In the genomic region with DNA sequence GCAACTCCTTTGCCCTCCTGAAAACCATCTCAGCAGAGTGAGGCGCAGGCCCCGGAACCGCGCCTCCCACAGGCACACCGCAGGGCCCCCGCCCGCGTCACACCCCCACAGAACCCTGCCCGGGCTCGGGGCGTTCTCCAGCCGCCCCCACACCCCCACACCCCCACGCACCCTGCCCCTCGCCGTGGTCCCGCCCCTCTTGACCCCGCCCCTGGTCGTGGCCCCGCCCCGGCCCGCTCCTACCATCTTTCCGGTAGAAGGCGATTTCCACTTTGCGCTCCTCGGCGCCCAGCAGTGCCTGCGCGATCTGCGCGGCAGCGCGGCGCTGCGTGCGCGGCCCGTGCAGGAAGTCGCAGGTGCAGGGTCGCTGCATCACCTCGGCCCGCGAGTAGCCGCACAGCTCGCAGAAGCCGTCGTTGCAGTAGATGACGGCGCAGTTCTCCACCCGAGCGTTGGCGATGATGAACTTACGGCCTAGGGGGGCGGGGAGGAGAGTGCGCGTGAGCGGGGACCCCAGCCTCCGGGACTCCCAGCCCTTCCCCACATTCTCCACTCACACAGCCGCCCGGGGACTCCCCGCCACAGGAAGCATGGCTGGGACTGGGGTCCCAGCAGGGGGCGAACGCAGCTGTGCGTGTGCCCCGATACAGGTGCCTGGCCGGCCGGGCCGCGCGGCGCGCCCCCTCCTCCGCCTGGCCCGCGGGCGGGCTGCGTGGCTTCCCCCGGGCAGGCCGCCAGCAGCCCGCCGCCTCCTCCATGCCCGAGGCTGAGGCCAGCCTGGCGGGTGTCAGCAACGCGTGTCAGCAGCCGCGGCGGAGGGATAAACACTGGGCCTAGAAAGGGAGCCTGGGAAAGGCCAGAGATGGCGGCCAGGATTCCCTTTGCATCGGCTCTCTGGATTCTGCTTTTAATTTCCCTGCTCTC, we compare ENCODE assay signal across 1 cellular context.
TF ChIP-seq lines count a peak whose summit lies in the region.

No MANE protein-coding gene starts in this region.

TF ChIP-seq in endothelial cell of umbilical vein, 7 proteins besides CTCF, POLR2A, EP300 and RAD21:
- TF ChIP-seq GATA2 (IDR thresholded peaks at IDR 0.05; ENCODE audit: insufficient read depth, insufficient read length, low read depth, low read length): no peak
- no peak for TF ChIP-seq EZH2 (IDR thresholded peaks at IDR 0.05; ENCODE audit: borderline replicate concordance, low read depth, low read length, severe bottlenecking)
- TF ChIP-seq JUN (IDR thresholded peaks at IDR 0.05; ENCODE audit: borderline replicate concordance, insufficient read depth, insufficient read length, low read depth): no peak
- TF ChIP-seq FOS (IDR thresholded peaks at IDR 0.05; ENCODE audit: borderline replicate concordance, insufficient read depth, low read length): no peak
- TF ChIP-seq, protein P1, sequence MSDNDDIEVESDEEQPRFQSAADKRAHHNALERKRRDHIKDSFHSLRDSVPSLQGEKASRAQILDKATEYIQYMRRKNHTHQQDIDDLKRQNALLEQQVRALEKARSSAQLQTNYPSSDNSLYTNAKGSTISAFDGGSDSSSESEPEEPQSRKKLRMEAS (IDR thresholded peaks at IDR 0.05; ENCODE audit: insufficient read depth, insufficient read length): no peak
- no peak for TF ChIP-seq MYC (IDR thresholded peaks at IDR 0.05; ENCODE audit: low read depth, low read length)
- TF ChIP-seq POLR2AphosphoS5 (IDR thresholded peaks at IDR 0.05; ENCODE audit: insufficient read depth, low read depth, low read length): no peak
